ENCODE assay signal across 1 cellular context in genomic region chr10:27153855-27154198, GRCh38.
TF ChIP-seq lines count a peak whose summit lies in the region.

No MANE protein-coding gene starts in this region.

TF ChIP-seq in GM23338, 12 proteins besides CTCF, POLR2A, EP300 and RAD21 (continued from another document):
- TF ChIP-seq JUNB (IDR thresholded peaks at IDR 0.05; ENCODE audit: unreplicated experiment): no peak
